20 cellular contexts compared by ENCODE assay signal in the genomic region with DNA sequence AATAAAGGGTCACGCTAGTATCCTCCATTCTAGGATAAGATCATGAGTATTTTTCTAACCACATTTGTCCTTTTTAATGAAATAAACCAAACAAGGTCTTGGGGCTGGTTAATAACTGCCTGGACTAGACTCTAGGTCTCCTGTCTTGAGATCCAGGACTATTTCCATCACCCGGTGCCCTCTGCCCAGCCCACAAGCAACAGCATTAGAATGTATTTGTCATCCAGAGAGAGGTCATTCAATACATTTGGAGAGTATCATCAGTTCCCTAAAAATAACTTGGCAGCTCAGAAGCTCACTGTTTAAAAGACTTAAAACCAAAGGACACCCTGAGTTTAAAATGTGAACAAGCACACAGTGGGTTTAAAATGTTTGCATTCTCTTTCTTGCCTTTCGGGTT. TPM values are rescaled to one million over a fixed set of nuclear protein-coding genes. Genes with fewer than 3 reads are reported as not detected.
A peak's percentile ranks its signal among the peaks of the same experiment; 100 is the strongest.
DNase-seq lines count a peak whose midpoint lies in the region; ATAC-seq, FAIRE-seq and TF ChIP-seq lines count a peak whose summit lies in the region.
"Had no signal": no experiment of that assay in that cellular context is flagged by ENCODE, and none has a peak within 500 bp of the region (broad histone marks: within the 10 kb centered on the region; RNA-seq: fewer than 3 reads in every experiment).

No MANE protein-coding gene starts in this region.

- H3K27ac ChIP-seq in SK-N-SH (ENCODE audit: low read depth in 2 of 2, low read length in 1 of 2), result no peak overlapping the region
- H3K27ac ChIP-seq: adrenal gland, skin epidermis had no signal

- intact Hi-C loops in Right ventricle myocardium superior (cut with DNase I), result no loop called here
- intact Hi-C loops in activated CD8-positive, alpha-beta T cell treated with anti-CD3 and anti-CD28 coated beads for 36 hours (cut with micrococcal nuclease), result no loop called here

- peak overlapping the region in 1 of 3 experiments; percentile 47 for H3K4me3 Mint-ChIP-seq in nephron
- H3K4me3 Mint-ChIP-seq in activated CD8-positive, alpha-beta T cell treated with anti-CD3 and anti-CD28 coated beads for 36 hours, result no peak overlapping the region
- H3K4me3 Mint-ChIP-seq: central memory CD8-positive, alpha-beta T cell had no signal

- H3K4me1 Mint-ChIP-seq in nephron, result peaks cover 37% of the 10 kb centered on the region
- peaks cover 4% of the 10 kb centered on the region for H3K4me1 Mint-ChIP-seq in activated CD8-positive, alpha-beta T cell treated with anti-CD3 and anti-CD28 coated beads for 36 hours (ENCODE audit: low read depth)

- no peaks in the 10 kb centered on the region for H3K9me2 ChIP-seq in SK-N-SH

- H3K27ac Mint-ChIP-seq in nephron, result peak overlapping the region in 2 of 3 experiments; percentile 2 to 12
- H3K27ac Mint-ChIP-seq in activated CD8-positive, alpha-beta T cell treated with anti-CD3 and anti-CD28 coated beads for 36 hours, result no peak overlapping the region

- peaks cover 6% of the 10 kb centered on the region for H3F3A ChIP-seq in SK-N-SH (replicated peaks; ENCODE audit: insufficient read depth)

- no peak overlapping the region for H3K4me3 ChIP-seq in SK-N-SH (ENCODE audit: low read depth in 2 of 2, low read length in 1 of 2)
- H3K4me3 ChIP-seq: adrenal gland, skin epidermis had no signal

- H3K79me2 ChIP-seq in SK-N-SH (ENCODE audit: insufficient read depth), result no peaks in the 10 kb centered on the region

- POLR2A ChIA-PET in SK-N-SH (lab: Yijun Ruan, JAX), result no interaction called here
- POLR2A ChIA-PET in activated CD8-positive, alpha-beta T cell treated with anti-CD3 and anti-CD28 coated beads for 36 hours (lab: Charles Lee), result no interaction called here

- H3K9me3 Mint-ChIP-seq in nephron, result no peaks in the 10 kb centered on the region
- no peaks in the 10 kb centered on the region for H3K9me3 Mint-ChIP-seq in activated CD8-positive, alpha-beta T cell treated with anti-CD3 and anti-CD28 coated beads for 36 hours
- H3K9me3 Mint-ChIP-seq: central memory CD8-positive, alpha-beta T cell had no signal

- FAIRE-seq in D721Med (lab: Jason Lieb, UNC), result no peak
- FAIRE-seq: GM19239 had no signal

- no peaks in the 10 kb centered on the region for H3K27me3 ChIP-seq in SK-N-SH (ENCODE audit: insufficient read depth)
- H3K27me3 ChIP-seq: adrenal gland had no signal

- H4K20me1 ChIP-seq in SK-N-SH (ENCODE audit: insufficient read depth), result no peaks in the 10 kb centered on the region

- CTCF ChIA-PET in SK-N-SH (lab: Yijun Ruan, JAX), result no interaction called here
- CTCF ChIA-PET in activated CD8-positive, alpha-beta T cell treated with anti-CD3 and anti-CD28 coated beads for 36 hours (lab: Charles Lee), result no interaction called here

- H3K36me3 Mint-ChIP-seq in nephron (ENCODE audit: low read depth), result no peaks in the 10 kb centered on the region
- no peaks in the 10 kb centered on the region for H3K36me3 Mint-ChIP-seq in activated CD8-positive, alpha-beta T cell treated with anti-CD3 and anti-CD28 coated beads for 36 hours (ENCODE audit: low read depth)

- peak; percentile 26 for DNase-seq in GM03348 (ENCODE audit: low spot score)
- DNase-seq in SK-N-SH, result no peak
- no peak for DNase-seq in Right ventricle myocardium superior
- DNase-seq in D721Med (ENCODE audit: insufficient read length, low spot score), result no peak
- DNase-seq in effector CD8-positive, alpha-beta T cell (lab: John Stamatoyannopoulos, UW), result no peak
- DNase-seq in activated CD8-positive, alpha-beta T cell treated with anti-CD3 and anti-CD28 coated beads for 36 hours, result no peak
- DNase-seq: activated effector memory CD4-positive, alpha-beta T cell treated with anti-CD3 and anti-CD28 coated beads, Interleukin-2, amount 50 U/mL, for 16 hours; adrenal gland; DND-41; KG1; left colon; NCI-H1092 treated with DMSO at 0.1 percent for 48 hours; NCI-H526 treated with DMSO at 0.1 percent for 48 hours; stimulated activated CD4-positive, alpha-beta T cell treated with anti-CD3 and anti-CD28 coated beads, Interleukin-4, amount 100 ng/mL, for 1 hour; T1000 had no signal

- H3K9me3 ChIP-seq in SK-N-SH, result no peaks in the 10 kb centered on the region
- H3K9me3 ChIP-seq: adrenal gland had no signal

- peaks cover 4 to 10% of the 10 kb centered on the region in 2 experiments; a peak in 2 of 4 replicates for H3K4me1 ChIP-seq in SK-N-SH (ENCODE audit: control insufficient read depth in 1 of 2, insufficient read depth in 2 of 2, low read depth in 1 of 2, low read length in 1 of 2)

- WGBS in SK-N-SH (ENCODE audit: low lambda C conversion rate), result 61% methylated on average over 3 of the region's 3 CpGs

- no peak for TF ChIP-seq EP300 in SK-N-SH (IDR thresholded peaks at IDR 0.05; ENCODE audit: borderline replicate concordance in 1 of 2, low read depth in 1 of 2, low read length in 1 of 2)

- TF ChIP-seq RAD21 in SK-N-SH (IDR thresholded peaks at IDR 0.05; ENCODE audit: low read length), result no peak

- ATAC-seq in Right ventricle myocardium superior (ENCODE audit: poor library complexity) (peak; percentile 57), GM19467 (IDR thresholded peaks at IDR 0.05; ENCODE audit: unreplicated experiment) (no peak)
- no peak for ATAC-seq in activated CD8-positive, alpha-beta T cell treated with anti-CD3 and anti-CD28 coated beads for 36 hours
- ATAC-seq: left colon had no signal

- TF ChIP-seq CTCF in SK-N-SH (IDR thresholded peaks at IDR 0.05) (no peak), nephron (IDR thresholded peaks at IDR 0.05; ENCODE audit: unreplicated experiment in 3 of 3) (no peak), D721Med (IDR thresholded peaks at IDR 0.05; ENCODE audit: insufficient read depth, missing control alignments) (no peak)
- no peak for TF ChIP-seq CTCF in activated CD8-positive, alpha-beta T cell treated with anti-CD3 and anti-CD28 coated beads for 36 hours (IDR thresholded peaks at IDR 0.05)

- H3K27me3 Mint-ChIP-seq in nephron (ENCODE audit: low read depth), result peaks cover 46% of the 10 kb centered on the region
- peaks cover 46% of the 10 kb centered on the region for H3K27me3 Mint-ChIP-seq in activated CD8-positive, alpha-beta T cell treated with anti-CD3 and anti-CD28 coated beads for 36 hours

- no peak overlapping the region for H3K9ac ChIP-seq in SK-N-SH

- H3K4me2 ChIP-seq in SK-N-SH, result no peak overlapping the region

- H3K36me3 ChIP-seq in SK-N-SH (replicated peaks in 1 of 2; ENCODE audit: control insufficient read depth in 1 of 2, insufficient read depth in 2 of 2, low read length in 1 of 2), result no peaks in the 10 kb centered on the region
- H3K36me3 ChIP-seq: adrenal gland had no signal

- H2AFZ ChIP-seq in SK-N-SH (ENCODE audit: low read depth), result peak overlapping the region; percentile 17; the same call in 1 of the 2 replicates

TF ChIP-seq in SK-N-SH, 30 proteins besides CTCF, POLR2A, EP300 and RAD21 (continues in another document):
- TF ChIP-seq TEAD4 (IDR thresholded peaks at IDR 0.05; ENCODE audit: borderline replicate concordance, insufficient read depth), result no peak
- TF ChIP-seq FOXJ3 (CRISPR knock-in tag; IDR thresholded peaks at IDR 0.05), result no peak
- no peak for TF ChIP-seq YY1 (IDR thresholded peaks at IDR 0.05; ENCODE audit: low read depth)
- TF ChIP-seq, protein P1, sequence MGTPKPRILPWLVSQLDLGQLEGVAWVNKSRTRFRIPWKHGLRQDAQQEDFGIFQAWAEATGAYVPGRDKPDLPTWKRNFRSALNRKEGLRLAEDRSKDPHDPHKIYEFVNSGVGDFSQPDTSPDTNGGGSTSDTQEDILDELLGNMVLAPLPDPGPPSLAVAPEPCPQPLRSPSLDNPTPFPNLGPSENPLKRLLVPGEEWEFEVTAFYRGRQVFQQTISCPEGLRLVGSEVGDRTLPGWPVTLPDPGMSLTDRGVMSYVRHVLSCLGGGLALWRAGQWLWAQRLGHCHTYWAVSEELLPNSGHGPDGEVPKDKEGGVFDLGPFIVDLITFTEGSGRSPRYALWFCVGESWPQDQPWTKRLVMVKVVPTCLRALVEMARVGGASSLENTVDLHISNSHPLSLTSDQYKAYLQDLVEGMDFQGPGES (IDR thresholded peaks at IDR 0.05; ENCODE audit: low read depth, low read length), result no peak
- no peak for TF ChIP-seq MEF2A (IDR thresholded peaks at IDR 0.05; ENCODE audit: borderline replicate concordance, low read depth)
- no peak for TF ChIP-seq REST (IDR thresholded peaks at IDR 0.05; ENCODE audit: low read depth, low read length)
- no peak for TF ChIP-seq MAX (IDR thresholded peaks at IDR 0.05; ENCODE audit: low read depth)

RNA-seq across cellular contexts. Expression of gene RBM24, which starts 4.4 kb away (rescaled TPM):
- polyA plus RNA-seq in SK-N-SH (2012; rRNA removed), result 0.19 and 0.20 TPM in 2 replicates
- 0.08 and 0.10 TPM in 2 replicates for polyA plus RNA-seq in SK-N-SH (2012; cell fraction: cytosol; rRNA removed)
- polyA plus RNA-seq in SK-N-SH (2012; cell fraction: nucleus; rRNA removed), result 0.19 and 0.31 TPM in 2 replicates
- 187 TPM for total RNA-seq in Right ventricle myocardium superior
- not detected for total RNA-seq in activated CD8-positive, alpha-beta T cell treated with anti-CD3 and anti-CD28 coated beads for 36 hours

Comparison
In these comparisons a context has a peak if more than half of its experiments do, and no peak if none do; other contexts are left out.
1. RNA of gene RBM24, which starts 4.4 kb away (total RNA-seq): 187 TPM in Right ventricle myocardium superior (single experiment); not detected in activated CD8-positive, alpha-beta T cell treated with anti-CD3 and anti-CD28 coated beads for 36 hours; every median in the first group is over 100 times any median in the second.